Comparison of ENCODE assay signal across 9 cellular contexts in genomic region chr6:116410945-116411623, GRCh38. TPM values are rescaled to one million over a fixed set of nuclear protein-coding genes. Genes with fewer than 3 reads are reported as not detected.
DNase-seq lines count a peak whose midpoint lies in the region; ATAC-seq and TF ChIP-seq lines count a peak whose summit lies in the region.
"Had no signal": no experiment of that assay in that cellular context is flagged by ENCODE, and none has a peak within 500 bp of the region (broad histone marks: within the 10 kb centered on the region; RNA-seq: fewer than 3 reads in every experiment).

No MANE protein-coding gene starts in this region.

- DNase-seq in GM12865 (ENCODE audit: low read depth) (no peak), SK-MEL-5 (ENCODE audit: low read depth, low spot score) (peak; percentile 6), globus pallidus (ENCODE audit: low spot score) (peak; percentile 24), renal cortical epithelial cell (ENCODE audit: low read depth) (peak; percentile 65), SW 1271 (lab: John Stamatoyannopoulos, UW) (no peak), iPS-NIHi7 (ENCODE audit: extremely low spot score) (no peak)
- DNase-seq: activated CD8-positive, alpha-beta memory T cell treated with anti-CD3 and anti-CD28 coated beads for 24 hours had no signal

- in situ Hi-C loops in SK-MEL-5 (cut with HindIII; ENCODE audit: low pct_unique_long_range_greater_than_20kb, low sequenced_read_pairs), result no loop called here

- H3K4me3 ChIP-seq in GM12865 (ENCODE audit: low read depth, low read length), result peak overlapping the region; percentile 28

- no peak for ATAC-seq in HG02759 (IDR thresholded peaks at IDR 0.05; ENCODE audit: unreplicated experiment)
- no peak for ATAC-seq in GM21717 (IDR thresholded peaks at IDR 0.05; ENCODE audit: unreplicated experiment)

- no peak for TF ChIP-seq CTCF in GM12865 (IDR thresholded peaks at IDR 0.05; ENCODE audit: insufficient read depth, low read depth, low read length, missing control alignments)

RNA-seq across cellular contexts. Expression of gene DSE, which starts 40.3 kb away (rescaled TPM):
- total RNA-seq in SK-MEL-5 (2014; rRNA removed; shearing (Covaris generic)), result 0.40 and 1.0 TPM in 2 replicates
- 0.23 and 0.48 TPM in 2 replicates for polyA plus RNA-seq in SK-MEL-5 (2015; cell fraction: cytosol; rRNA removed)
- 4.4 and 7.2 TPM in 2 replicates for polyA plus RNA-seq in SK-MEL-5 (2015; cell fraction: nucleus; rRNA removed)
- total RNA-seq in renal cortical epithelial cell, result 149 and 161 TPM in 2 replicates

RNA-seq across cellular contexts. Expression of gene CALHM6, which starts 50.1 kb away (rescaled TPM):
- 0.56 and 2.1 TPM in 2 replicates for total RNA-seq in SK-MEL-5 (2014; rRNA removed; shearing (Covaris generic))
- polyA plus RNA-seq in SK-MEL-5 (2015; cell fraction: cytosol; rRNA removed), result not detected in 2 replicates
- not detected in 2 replicates for polyA plus RNA-seq in SK-MEL-5 (2015; cell fraction: nucleus; rRNA removed)
- 1.6 and 3.1 TPM in 2 replicates for total RNA-seq in renal cortical epithelial cell

Comparison
In these comparisons a context has a peak if more than half of its experiments do, and no peak if none do; other contexts are left out.
1. DNase-seq: peak in SK-MEL-5 (single experiment), globus pallidus (single experiment) and renal cortical epithelial cell (single experiment); none in GM12865 (single experiment), SW 1271 (0 of 2) and iPS-NIHi7 (single experiment).
2. RNA of gene DSE, which starts 40.3 kb away (total RNA-seq): 149 to 161 TPM in renal cortical epithelial cell; 0.40 to 1.0 TPM in SK-MEL-5; every median in the first group is over 10 times any median in the second.